8 cellular contexts compared by ENCODE assay signal in genomic region chr19:5547881-5548280, GRCh38. TPM values are rescaled to one million over a fixed set of nuclear protein-coding genes. Genes with fewer than 3 reads are reported as not detected.
DNase-seq lines count a peak whose midpoint lies in the region; ATAC-seq, FAIRE-seq and TF ChIP-seq lines count a peak whose summit lies in the region.

No MANE protein-coding gene starts in this region.

- peak overlapping the region; percentile 34; the same call in 1 of the 2 replicates for H3K4me2 ChIP-seq in BLaER1
- no peak overlapping the region for H3K4me2 ChIP-seq in GM23248 (ENCODE audit: unreplicated experiment)

- TF ChIP-seq CTCF in Panc1 (IDR thresholded peaks at IDR 0.05), result peak; percentile 74
- TF ChIP-seq CTCF in epithelial cell of proximal tubule (conservative IDR thresholded peaks at IDR 0.05; ENCODE audit: low read depth, low read length), result peak; percentile 70

- 32 to 41% methylated on average over 8 of the region's 8 CpGs for WGBS in GM23248 (ENCODE audit: low coverage in 1 of 2, low lambda C conversion rate in 2 of 2, missing lambda C conversion rate in 2 of 2), 2 experiments
- 14 to 19% (median 17%) methylated on average over 8 of the region's 8 CpGs for WGBS in small intestine, 3 donors

- H3K9me3 ChIP-seq in BLaER1 (no peaks in the 10 kb centered on the region), GM23248 (ENCODE audit: low read depth) (no peaks in the 10 kb centered on the region), Panc1 (ENCODE audit: control insufficient read depth, insufficient read depth, low read depth, low read length) (no peaks in the 10 kb centered on the region), small intestine (ENCODE audit: control insufficient read depth, low read depth) (no peaks in the 10 kb centered on the region)

- H2AFZ ChIP-seq in GM23248, result no peak overlapping the region

- H3F3A ChIP-seq in GM23248 (ENCODE audit: insufficient read depth), result no peaks in the 10 kb centered on the region

- ATAC-seq in Panc1, result peak; percentile 78; the same call in 1 of the 2 replicates
- no peak for ATAC-seq in HG02885 (IDR thresholded peaks at IDR 0.05; ENCODE audit: poor library complexity, unreplicated experiment)
- no peak for ATAC-seq in HG02798 (IDR thresholded peaks at IDR 0.05; ENCODE audit: poor library complexity, unreplicated experiment)
- ATAC-seq in GM21737 (IDR thresholded peaks at IDR 0.05; ENCODE audit: unreplicated experiment), result no peak

- H3K9me2 ChIP-seq in GM23248 (ENCODE audit: insufficient read depth), result no peaks in the 10 kb centered on the region

- POLR2A ChIA-PET in Panc1 (lab: Charles Lee), result no interaction called here

- CTCF ChIA-PET in Panc1 (lab: Charles Lee), result interaction anchor here (1.1 kb wide), 1 partner anchor 13 kb away, joined by 8 read pairs; no protein-coding TSS in a partner anchor

- intact Hi-C loops in Panc1 (cut with micrococcal nuclease; ENCODE audit: unreplicated experiment), result no loop called here

- DNase-seq in GM23248 (peak; percentile 57), Panc1 (ENCODE audit: low read depth, low spot score) (no peak), epithelial cell of proximal tubule (ENCODE audit: low read depth) (no peak), small intestine (peak; percentile 30)

- peak overlapping the region; percentile 41; the same call in 1 of the 2 replicates for H3K9ac ChIP-seq in BLaER1
- H3K9ac ChIP-seq in GM23248, result no peak overlapping the region

- no peaks in the 10 kb centered on the region for H3K27me3 ChIP-seq in BLaER1
- H3K27me3 ChIP-seq in GM23248 (replicated peaks; ENCODE audit: insufficient read depth), result no peaks in the 10 kb centered on the region
- no peaks in the 10 kb centered on the region for H3K27me3 ChIP-seq in Panc1 (ENCODE audit: control insufficient read depth, insufficient read depth, low read length)
- H3K27me3 ChIP-seq in small intestine (ENCODE audit: control insufficient read depth in 2 of 2, insufficient read depth in 2 of 2, low read length in 2 of 2), result no peaks in the 10 kb centered on the region

- no peaks in the 10 kb centered on the region for H3K79me2 ChIP-seq in GM23248 (ENCODE audit: insufficient read depth)

- BruUV-seq in Panc1 (replicated peaks; lab: Mats Ljungman, UMichigan), result no TSS peak

- in situ Hi-C loops in GM23248 (cut with MboI) (no loop called here), Panc1 (cut with HindIII; ENCODE audit: low pct_unique_long_range_greater_than_20kb, low sequenced_read_pairs) (no loop called here)

- H3K4me1 ChIP-seq in BLaER1 (peaks cover 5% of the 10 kb centered on the region; the same call in 1 of the 2 replicates), GM23248 (ENCODE audit: insufficient read depth) (no peaks in the 10 kb centered on the region), Panc1 (ENCODE audit: control insufficient read depth, insufficient read depth, low read length) (no peaks in the 10 kb centered on the region), small intestine (ENCODE audit: control insufficient read depth in 2 of 2, insufficient read depth in 1 of 2, low read depth in 1 of 2, low read length in 1 of 2) (no peaks in the 10 kb centered on the region)

- H3K4me3 ChIP-seq in BLaER1 (no peak overlapping the region), GM23248 (no peak overlapping the region), Panc1 (ENCODE audit: low read depth in 2 of 2, low read length in 2 of 2) (no peak overlapping the region), epithelial cell of proximal tubule (ENCODE audit: low read depth, low read length) (no peak overlapping the region), small intestine (ENCODE audit: low read depth in 1 of 2, low read length in 2 of 2) (no peak overlapping the region)

- H3K27ac ChIP-seq in BLaER1, result no peak overlapping the region
- H3K27ac ChIP-seq in GM23248, result no peak overlapping the region
- no peak overlapping the region for H3K27ac ChIP-seq in Panc1 (ENCODE audit: low read length)
- no peak overlapping the region for H3K27ac ChIP-seq in small intestine (ENCODE audit: low read depth in 1 of 2, low read length in 1 of 2)

- FAIRE-seq in small intestine (lab: Jason Lieb, UNC), result no peak

- H3K36me3 ChIP-seq in BLaER1 (no peaks in the 10 kb centered on the region), GM23248 (ENCODE audit: low read depth) (no peaks in the 10 kb centered on the region), Panc1 (ENCODE audit: control insufficient read depth, insufficient read depth, low read length) (no peaks in the 10 kb centered on the region), small intestine (ENCODE audit: control insufficient read depth in 2 of 2, insufficient read depth in 2 of 2, low read length in 2 of 2) (no peaks in the 10 kb centered on the region)

- H4K20me1 ChIP-seq in BLaER1 (no peaks in the 10 kb centered on the region), GM23248 (ENCODE audit: insufficient read depth) (no peaks in the 10 kb centered on the region)

RNA-seq across cellular contexts. Expression of gene TINCR, which starts 19.9 kb away (rescaled TPM):
- 1.6 TPM in 1 of 2 replicates, not detected in the other for total RNA-seq in GM23248 (2014; rRNA removed; shearing (Covaris generic))
- 0.19 TPM in 1 of 2 replicates, not detected in the other for polyA plus RNA-seq in GM23248 (2016; fragmentation: Nextera tagmentation; extraction: Ambion mirVana)
- 2.3 TPM for total RNA-seq in Panc1 (2021; ENCODE audit: unreplicated experiment)
- 2.8 TPM for polyA plus RNA-seq in Panc1 (2012; ENCODE audit: insufficient read length)
- 0.36 TPM in 1 of 2 replicates, not detected in the other for total RNA-seq in epithelial cell of proximal tubule
- polyA plus RNA-seq in small intestine, result 1 to 10 TPM in 1 of 3 donors, under 1 TPM in 2; 0.69 to 1.3 (median 0.81) TPM

Comparison
In these comparisons a context has a peak if more than half of its experiments do, and no peak if none do; other contexts are left out.
1. DNase-seq: peak in GM23248 (single experiment) and small intestine (single experiment); none in Panc1 (single experiment) and epithelial cell of proximal tubule (single experiment).